ENCODE assay signal across 8 cellular contexts in the genomic region with DNA sequence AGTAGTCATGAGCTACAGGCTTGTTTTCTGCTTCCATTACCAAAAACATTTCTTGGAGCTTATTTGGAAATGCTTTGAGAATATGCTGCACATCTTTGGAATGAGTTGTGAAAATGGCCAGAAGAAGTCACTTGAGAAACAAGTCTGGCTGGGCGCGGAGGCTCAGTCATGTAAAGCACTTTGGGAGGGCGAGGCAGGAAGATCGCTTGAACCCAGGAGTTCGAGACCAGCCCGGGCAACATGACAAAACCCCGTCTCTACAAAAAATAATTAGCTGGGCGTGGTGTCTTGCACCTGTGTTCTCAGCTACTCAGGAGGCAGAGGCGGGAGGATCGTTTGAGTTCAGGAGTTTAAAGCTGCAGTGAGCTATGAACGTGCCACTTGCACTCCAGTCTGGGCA. TPM values are rescaled to one million over a fixed set of nuclear protein-coding genes. Genes with fewer than 3 reads are reported as not detected.
A peak's percentile ranks its signal among the peaks of the same experiment; 100 is the strongest.
DNase-seq lines count a peak whose midpoint lies in the region; ATAC-seq and TF ChIP-seq lines count a peak whose summit lies in the region.

No MANE protein-coding gene starts in this region.

- CTCF ChIA-PET in CD8-positive, alpha-beta memory T cell (lab: Charles Lee), result interaction anchor here (1.2 to 4.2 kb wide), 5 partner anchors 9 to 99 kb away, joined by 3 to 35 read pairs (median 8); partner anchors contain the start of gene SEC24C

- H4K20me1 ChIP-seq in OCI-LY1 (ENCODE audit: insufficient read depth, low read length) (no peaks in the 10 kb centered on the region), osteoblast (ENCODE audit: insufficient read depth, low read length) (peaks cover 2% of the 10 kb centered on the region)

- intact Hi-C loops in posterior cingulate gyrus (cut with DNase I), result no loop called here

- H2AFZ ChIP-seq in OCI-LY1 (ENCODE audit: low read length), result no peak overlapping the region
- H2AFZ ChIP-seq in osteoblast (ENCODE audit: low read length), result no peak overlapping the region

- peak overlapping the region; percentile 79 for H3K9ac ChIP-seq in OCI-LY1 (ENCODE audit: low read length)

- no peak for TF ChIP-seq CTCF in OCI-LY1 (IDR thresholded peaks at IDR 0.05; ENCODE audit: low read length)
- TF ChIP-seq CTCF in endothelial cell (IDR thresholded peaks at IDR 0.05; ENCODE audit: unreplicated experiment), result no peak
- TF ChIP-seq CTCF in osteoblast (IDR thresholded peaks at IDR 0.05; ENCODE audit: extremely low read depth, low read depth, low read length), result no peak

- H3K4me1 ChIP-seq in CD8-positive, alpha-beta memory T cell (ENCODE audit: insufficient read depth, low read length), result peaks cover 39% of the 10 kb centered on the region
- H3K4me1 ChIP-seq in OCI-LY1 (ENCODE audit: insufficient read depth, low read length, severe bottlenecking) (peaks cover 44% of the 10 kb centered on the region), osteoblast (ENCODE audit: insufficient read depth, low read length) (peaks cover 28% of the 10 kb centered on the region)

- H3K4me2 ChIP-seq in OCI-LY1 (ENCODE audit: low read length), result peak overlapping the region; percentile 98
- peak overlapping the region; percentile 94 for H3K4me2 ChIP-seq in osteoblast (ENCODE audit: insufficient read depth, low read length)

- peaks cover 0 to 45% (median 0%) of the 10 kb centered on the region in 3 donors for H3K36me3 Mint-ChIP-seq in CD8-positive, alpha-beta memory T cell
- H3K36me3 Mint-ChIP-seq in endothelial cell (ENCODE audit: low read depth, unreplicated experiment), result peaks cover 18% of the 10 kb centered on the region

- peaks cover 0 to under 1% (median 0%) of the 10 kb centered on the region in 5 donors for H3K9me3 Mint-ChIP-seq in CD8-positive, alpha-beta memory T cell
- no peaks in the 10 kb centered on the region for H3K9me3 Mint-ChIP-seq in endothelial cell (ENCODE audit: unreplicated experiment)

- H3K4me3 Mint-ChIP-seq in CD8-positive, alpha-beta memory T cell, result peak overlapping the region; percentile 94 to 100 (median 97)
- peak overlapping the region; percentile 99 for H3K4me3 Mint-ChIP-seq in endothelial cell (ENCODE audit: unreplicated experiment)

- no peak for DNase-seq in CD8-positive, alpha-beta memory T cell
- DNase-seq in endothelial cell (ENCODE audit: low spot score) (no peak), osteoblast (ENCODE audit: insufficient read length, low spot score, missing footprints) (no peak), posterior cingulate gyrus (no peak), hepatic stellate cell (ENCODE audit: low spot score) (no peak), AG08396 (ENCODE audit: low spot score) (no peak)

- H3K4me3 ChIP-seq in CD8-positive, alpha-beta memory T cell (ENCODE audit: low read length), result peak overlapping the region; percentile 74
- H3K4me3 ChIP-seq in OCI-LY1 (ENCODE audit: low read depth, low read length, poor library complexity, severe bottlenecking) (peak overlapping the region; percentile 82), osteoblast (ENCODE audit: insufficient read depth, low read length) (peak overlapping the region; percentile 86)

- no peaks in the 10 kb centered on the region for H3K9me3 ChIP-seq in CD8-positive, alpha-beta memory T cell (ENCODE audit: low read length)
- H3K9me3 ChIP-seq in OCI-LY1 (ENCODE audit: low read length) (no peaks in the 10 kb centered on the region), osteoblast (ENCODE audit: low read depth, low read length) (no peaks in the 10 kb centered on the region)

- no peaks in the 10 kb centered on the region for H3K27me3 Mint-ChIP-seq in CD8-positive, alpha-beta memory T cell
- H3K27me3 Mint-ChIP-seq in endothelial cell (ENCODE audit: unreplicated experiment), result peaks cover 6% of the 10 kb centered on the region

- H3F3A ChIP-seq in OCI-LY1 (ENCODE audit: insufficient read depth, low read length), result 0 out of 2 replicates have a peak, but pooled peaks cover 4% of the 10 kb centered on the region

- H3K27ac ChIP-seq in CD8-positive, alpha-beta memory T cell (ENCODE audit: low read depth, low read length), result peak overlapping the region; percentile 81
- H3K27ac ChIP-seq in OCI-LY1 (ENCODE audit: low read depth, low read length, poor library complexity, severe bottlenecking), result peak overlapping the region; percentile 74
- H3K27ac ChIP-seq in osteoblast (ENCODE audit: low read depth, low read length), result peak overlapping the region; percentile 72

- POLR2A ChIA-PET in CD8-positive, alpha-beta memory T cell (lab: Charles Lee), result interaction anchor here (1.6 to 7.3 kb wide), 3 partner anchors 8 to 21 kb away, joined by 4 to 88 read pairs (median 12); a partner anchor contains a TSS

- no peak for ATAC-seq in GM19397 (IDR thresholded peaks at IDR 0.05; ENCODE audit: unreplicated experiment)

- no peaks in the 10 kb centered on the region for H3K9me2 ChIP-seq in OCI-LY1 (ENCODE audit: low read depth, low read length)

- peak overlapping the region; percentile 88 to 99 (median 98) for H3K27ac Mint-ChIP-seq in CD8-positive, alpha-beta memory T cell
- peak overlapping the region; percentile 45 for H3K27ac Mint-ChIP-seq in endothelial cell (ENCODE audit: unreplicated experiment)

- H3K27me3 ChIP-seq in CD8-positive, alpha-beta memory T cell (ENCODE audit: insufficient read depth, low read length, poor library complexity, severe bottlenecking), result no peaks in the 10 kb centered on the region
- H3K27me3 ChIP-seq in OCI-LY1 (ENCODE audit: insufficient read depth, low read length) (no peaks in the 10 kb centered on the region), osteoblast (ENCODE audit: insufficient read depth, low read length) (no peaks in the 10 kb centered on the region)

- H3K36me3 ChIP-seq in CD8-positive, alpha-beta memory T cell (ENCODE audit: insufficient read depth, low read length), result no peaks in the 10 kb centered on the region
- H3K36me3 ChIP-seq in OCI-LY1 (ENCODE audit: insufficient read depth, low read length), result peaks cover 30% of the 10 kb centered on the region; the same call in 1 of the 2 replicates
- H3K36me3 ChIP-seq in osteoblast (ENCODE audit: insufficient read depth, low read length), result peaks cover 26% of the 10 kb centered on the region

- H3K79me2 ChIP-seq in OCI-LY1 (ENCODE audit: insufficient read depth, low read length) (peaks cover 31% of the 10 kb centered on the region), osteoblast (ENCODE audit: insufficient read depth, low read length) (peaks cover 74% of the 10 kb centered on the region)

- H3K4me1 Mint-ChIP-seq in CD8-positive, alpha-beta memory T cell, result peaks cover 47 to 69% (median 55%) of the 10 kb centered on the region in 3 donors
- peaks cover 28% of the 10 kb centered on the region for H3K4me1 Mint-ChIP-seq in endothelial cell (ENCODE audit: unreplicated experiment)

RNA-seq across cellular contexts. Expression of gene CHCHD1, which starts 0.9 kb away (rescaled TPM):
- 10 to 100 TPM; 35.8 to 37.2 TPM for total RNA-seq in CD8-positive, alpha-beta memory T cell
- 52.6 TPM for polyA plus RNA-seq in CD8-positive, alpha-beta memory T cell
- 22.5 TPM for total RNA-seq in endothelial cell (ENCODE audit: unreplicated experiment)
- total RNA-seq in osteoblast, result 11.2 and 12.7 TPM in 2 replicates

RNA-seq across cellular contexts. Expression of gene ZSWIM8, which starts 4.4 kb away (rescaled TPM):
- total RNA-seq in CD8-positive, alpha-beta memory T cell, result 10 to 100 TPM; 54.3 to 57.6 TPM
- polyA plus RNA-seq in CD8-positive, alpha-beta memory T cell, result 26.0 TPM
- 176 TPM for total RNA-seq in endothelial cell (ENCODE audit: unreplicated experiment)
- 63.1 and 76.7 TPM in 2 replicates for total RNA-seq in osteoblast

RNA-seq across cellular contexts. Expression of gene NDST2, which starts 30.4 kb away (rescaled TPM):
- total RNA-seq in CD8-positive, alpha-beta memory T cell, result 10 to 100 TPM; 39.8 to 43.9 TPM
- 25.3 TPM for polyA plus RNA-seq in CD8-positive, alpha-beta memory T cell
- total RNA-seq in endothelial cell (ENCODE audit: unreplicated experiment) (32.8 TPM), osteoblast (30.4 and 35.8 TPM in 2 replicates)

RNA-seq across cellular contexts. Expression of gene SEC24C, which starts 36.8 kb away (rescaled TPM):
- 10 to 100 TPM; 93.1 to 95.9 TPM for total RNA-seq in CD8-positive, alpha-beta memory T cell
- 70.3 TPM for polyA plus RNA-seq in CD8-positive, alpha-beta memory T cell
- total RNA-seq in endothelial cell (ENCODE audit: unreplicated experiment), result 102 TPM
- total RNA-seq in osteoblast, result 28.3 and 28.6 TPM in 2 replicates
